In genomic region chr18:12911025-12911927, GRCh38 we compare ENCODE assay signal across 9 cellular contexts. TPM values are rescaled to one million over a fixed set of nuclear protein-coding genes. Genes with fewer than 3 reads are reported as not detected.
A peak's percentile ranks its signal among the peaks of the same experiment; 100 is the strongest.
DNase-seq lines count a peak whose midpoint lies in the region; ATAC-seq, FAIRE-seq and TF ChIP-seq lines count a peak whose summit lies in the region.
"Had no signal": no experiment of that assay in that cellular context is flagged by ENCODE, and none has a peak within 500 bp of the region (broad histone marks: within the 10 kb centered on the region; RNA-seq: fewer than 3 reads in every experiment).

No MANE protein-coding gene starts in this region.

- H3K4me3 ChIP-seq in breast epithelium (peak overlapping the region; percentile 16 to 66 (median 33)), mammary epithelial cell (replicated peaks in 1 of 3; ENCODE audit: insufficient read depth in 1 of 3, low read depth in 2 of 3, low read length in 3 of 3) (no peak overlapping the region), mononuclear cell (ENCODE audit: low read length) (peak overlapping the region; percentile 25)
- H3K4me3 ChIP-seq: A549 had no signal

- H3K36me3 Mint-ChIP-seq in MCF 10A (ENCODE audit: insufficient read depth, unreplicated experiment), result peaks cover 6% of the 10 kb centered on the region
- no peaks in the 10 kb centered on the region for H3K36me3 Mint-ChIP-seq in stimulated activated effector memory CD8-positive, alpha-beta T cell treated with anti-CD3 and anti-CD28 coated beads, Interleukin-12 subunit alpha, Interleukin-12 subunit beta, amount 100 ng/mL, for 72 hours

- no peak overlapping the region for H3K27ac Mint-ChIP-seq in MCF 10A (ENCODE audit: low read depth, unreplicated experiment)
- no peak overlapping the region for H3K27ac Mint-ChIP-seq in stimulated activated effector memory CD8-positive, alpha-beta T cell treated with anti-CD3 and anti-CD28 coated beads, Interleukin-12 subunit alpha, Interleukin-12 subunit beta, amount 100 ng/mL, for 72 hours

- H3K27me3 ChIP-seq in breast epithelium (peaks cover 0 to 8% of the 10 kb centered on the region in 2 donors), mammary epithelial cell (ENCODE audit: insufficient read depth, low read length) (no peaks in the 10 kb centered on the region), mononuclear cell (ENCODE audit: insufficient read depth, low read length) (peaks cover 5% of the 10 kb centered on the region)

- CTCF ChIA-PET in MCF 10A (lab: Yijun Ruan, JAX), result interaction anchor here (0.5 kb wide), 1 partner anchor 883 kb away, joined by 4 read pairs; no protein-coding TSS in a partner anchor
- CTCF ChIA-PET in mammary epithelial cell (lab: Charles Lee; ENCODE audit: low non-redundant PET), result no interaction called here

- FAIRE-seq in HTR-8/SVneo (lab: Jason Lieb, UNC), result no peak
- FAIRE-seq: A549 had no signal

- TF ChIP-seq CTCF in breast epithelium (IDR thresholded peaks at IDR 0.05) (no peak), MCF 10A (IDR thresholded peaks at IDR 0.05; ENCODE audit: unreplicated experiment) (no peak), mammary epithelial cell (conservative IDR thresholded peaks at IDR 0.05 in 1 of 2, IDR thresholded peaks at IDR 0.05 in 1 of 2; ENCODE audit: extremely low read depth in 1 of 2, insufficient read depth in 1 of 2, low read depth in 1 of 2, low read length in 2 of 2) (no peak)

- H3K4me1 Mint-ChIP-seq in MCF 10A (ENCODE audit: insufficient read depth, unreplicated experiment), result no peaks in the 10 kb centered on the region
- H3K4me1 Mint-ChIP-seq in stimulated activated effector memory CD8-positive, alpha-beta T cell treated with anti-CD3 and anti-CD28 coated beads, Interleukin-12 subunit alpha, Interleukin-12 subunit beta, amount 100 ng/mL, for 72 hours, result no peaks in the 10 kb centered on the region

- dilution Hi-C loops in mammary epithelial cell (cut with HindIII; ENCODE audit: low sequenced_read_pairs), result no loop called here

- no peaks in the 10 kb centered on the region for H3K9me3 Mint-ChIP-seq in MCF 10A (ENCODE audit: unreplicated experiment)
- H3K9me3 Mint-ChIP-seq in stimulated activated effector memory CD8-positive, alpha-beta T cell treated with anti-CD3 and anti-CD28 coated beads, Interleukin-12 subunit alpha, Interleukin-12 subunit beta, amount 100 ng/mL, for 72 hours, result peaks cover 5% of the 10 kb centered on the region

- no peak for TF ChIP-seq POLR2A in breast epithelium (IDR thresholded peaks at IDR 0.05)

- H4K20me1 ChIP-seq in mammary epithelial cell (ENCODE audit: insufficient read depth, low read length), result no peaks in the 10 kb centered on the region

- POLR2A ChIA-PET in MCF 10A (lab: Yijun Ruan, JAX), result no interaction called here

- H3K36me3 ChIP-seq in breast epithelium (no peaks in the 10 kb centered on the region), mammary epithelial cell (ENCODE audit: insufficient read depth, low read length) (no peaks in the 10 kb centered on the region)

- ATAC-seq in stimulated activated effector memory CD8-positive, alpha-beta T cell treated with anti-CD3 and anti-CD28 coated beads, Interleukin-12 subunit alpha, Interleukin-12 subunit beta, amount 100 ng/mL, for 72 hours, result peak; percentile 94
- ATAC-seq: A549 had no signal

- no peaks in the 10 kb centered on the region for H3K4me1 ChIP-seq in breast epithelium
- no peaks in the 10 kb centered on the region for H3K4me1 ChIP-seq in mammary epithelial cell (ENCODE audit: insufficient read depth, low read length)
- peaks cover 12% of the 10 kb centered on the region for H3K4me1 ChIP-seq in mononuclear cell (ENCODE audit: insufficient read depth, low read length)
- H3K4me1 ChIP-seq: A549 had no signal

- H3K4me2 ChIP-seq in mammary epithelial cell (ENCODE audit: insufficient read depth, low read depth, low read length), result peak overlapping the region; percentile 48
- H3K4me2 ChIP-seq: A549 had no signal

- no peaks in the 10 kb centered on the region for H3K27me3 Mint-ChIP-seq in MCF 10A (ENCODE audit: insufficient read depth, unreplicated experiment)

- H3K27ac ChIP-seq in breast epithelium, result no peak overlapping the region
- H3K27ac ChIP-seq in mammary epithelial cell (ENCODE audit: insufficient read depth, low read depth, low read length), result no peak overlapping the region
- H3K27ac ChIP-seq: A549 had no signal

- DNase-seq in breast epithelium (ENCODE audit: low spot score in 2 of 2), result no peak
- no peak for DNase-seq in MCF 10A (ENCODE audit: unreplicated experiment)
- DNase-seq in mammary epithelial cell, result no peak
- DNase-seq in stimulated activated effector memory CD8-positive, alpha-beta T cell treated with anti-CD3 and anti-CD28 coated beads, Interleukin-12 subunit alpha, Interleukin-12 subunit beta, amount 100 ng/mL, for 72 hours (ENCODE audit: low spot score in 2 of 2), result peak; percentile 51 to 68
- DNase-seq in NCI-H1417 treated with DMSO at 0.1 percent for 48 hours (lab: John Stamatoyannopoulos, UW), result no peak
- DNase-seq in HTR-8/SVneo (ENCODE audit: insufficient read length, low spot score), result no peak
- no peak for DNase-seq in NCI-H748 treated with DMSO at 0.1 percent for 48 hours (lab: John Stamatoyannopoulos, UW)

- H3K79me2 ChIP-seq in mammary epithelial cell (ENCODE audit: insufficient read depth, low read length), result no peaks in the 10 kb centered on the region

- no peak overlapping the region for H3K9ac ChIP-seq in mammary epithelial cell (ENCODE audit: insufficient read depth, low read length)

- H3K9me3 ChIP-seq in breast epithelium (peaks cover 4 to 12% of the 10 kb centered on the region in 2 donors), mammary epithelial cell (replicated peaks; ENCODE audit: insufficient read depth, low read length) (peaks cover 3% of the 10 kb centered on the region), mononuclear cell (ENCODE audit: low read depth, low read length) (no peaks in the 10 kb centered on the region)
- H3K9me3 ChIP-seq: A549 had no signal

- no peak overlapping the region for H3K4me3 Mint-ChIP-seq in MCF 10A (ENCODE audit: unreplicated experiment)
- H3K4me3 Mint-ChIP-seq in stimulated activated effector memory CD8-positive, alpha-beta T cell treated with anti-CD3 and anti-CD28 coated beads, Interleukin-12 subunit alpha, Interleukin-12 subunit beta, amount 100 ng/mL, for 72 hours, result peak overlapping the region; percentile 51

- in situ Hi-C loops in mammary epithelial cell (cut with MboI; ENCODE audit: low sequenced_read_pairs in 2 of 2), result loop anchor here in 1 of 2 donors (10.0 kb wide), 1 partner anchor 156 kb away; no protein-coding TSS in a partner anchor

- WGBS in mammary epithelial cell (ENCODE audit: low coverage, missing lambda C conversion rate), result 58% methylated on average over 26 of the region's 75 CpGs

- intact Hi-C loops in breast epithelium (cut with DNase I; ENCODE audit: low total_unique reads) (no loop called here), MCF 10A (cut with micrococcal nuclease) (no loop called here), mammary epithelial cell (cut with micrococcal nuclease) (no loop called here)

- H2AFZ ChIP-seq in mammary epithelial cell (ENCODE audit: low read depth, low read length), result peak overlapping the region; percentile 90

- BruUV-seq in MCF 10A (replicated peaks; lab: Mats Ljungman, UMichigan) (no TSS peak), mammary epithelial cell (replicated peaks; lab: Mats Ljungman, UMichigan) (no TSS peak)

RNA-seq across cellular contexts. Expression of gene PTPN2, which starts 27.2 kb away (rescaled TPM):
- total RNA-seq in breast epithelium (10 to 100 TPM; 38.4 to 57.1 (median 53.7) TPM), MCF 10A (2022) (60.0 and 75.2 TPM in 2 replicates), mammary epithelial cell (10 to 100 TPM; 25.3 to 47.0 TPM), mononuclear cell (63.1 TPM)
- 18.6 TPM for polyA plus RNA-seq in mammary epithelial cell
- polyA minus RNA-seq in mammary epithelial cell, result 15.6 TPM

RNA-seq across cellular contexts. Expression of gene SEH1L, which starts 36.5 kb away (rescaled TPM):
- total RNA-seq in breast epithelium (10 to 100 TPM; 29.6 to 45.6 (median 38.5) TPM), MCF 10A (2022) (108 and 139 TPM in 2 replicates), mammary epithelial cell (10 to 100 TPM; 41.0 to 67.8 TPM), mononuclear cell (17.1 TPM)
- polyA plus RNA-seq in mammary epithelial cell, result 40.7 TPM
- 232 TPM for polyA minus RNA-seq in mammary epithelial cell

Comparison
In these comparisons a context has a peak if more than half of its experiments do, and no peak if none do; other contexts are left out.
1. H3K4me3 ChIP-seq: peak in breast epithelium (3 of 3) and mononuclear cell (single experiment); none in mammary epithelial cell (0 of 3).
2. DNase-seq: peak in stimulated activated effector memory CD8-positive, alpha-beta T cell treated with anti-CD3 and anti-CD28 coated beads, Interleukin-12 subunit alpha, Interleukin-12 subunit beta, amount 100 ng/mL, for 72 hours (2 of 2); none in breast epithelium (0 of 2), MCF 10A (single experiment), mammary epithelial cell (single experiment), NCI-H1417 treated with DMSO at 0.1 percent for 48 hours (single experiment), HTR-8/SVneo (single experiment) and NCI-H748 treated with DMSO at 0.1 percent for 48 hours (single experiment).